14 cellular contexts compared by ENCODE assay signal in genomic region chr1:163471766-163472165, GRCh38.
"Had no signal": no experiment of that assay in that cellular context is flagged by ENCODE, and none has a peak within 500 bp of the region (broad histone marks: within the 10 kb centered on the region; RNA-seq: fewer than 3 reads in every experiment).

No MANE protein-coding gene starts in this region.

- H3K27ac Mint-ChIP-seq: activated CD8-positive, alpha-beta memory T cell treated with anti-CD3 and anti-CD28 coated beads, Interleukin-2, amount 10 ng/mL, durations not matched to agents 7 days and 5 days; activated naive CD4-positive, alpha-beta T cell treated with anti-CD3 and anti-CD28 coated beads for 36 hours; activated T-helper 2 cell treated with anti-CD3 and anti-CD28 coated beads, Interferon-gamma antibody, Interleukin-2, Interleukin-4, amounts not matched to agents 10 μg/mL and 5 μg/mL and 100 μg/mL, durations not matched to agents 14 hours and 24 hours and 36 hours; natural killer cell treated with Interleukin-12 subunit alpha and Interleukin-12 subunit beta and Interleukin-15 and Interleukin-18, amount 100 ng/mL, for 72 hours; stimulated activated naive CD8-positive, alpha-beta T cell treated with anti-CD3 and anti-CD28 coated beads, Interleukin-15, amount 100 ng/mL, for 72 hours had no signal

- H3K27ac ChIP-seq: esophagus muscularis mucosa, psoas muscle, right lobe of liver, upper lobe of left lung had no signal

- H3K4me1 Mint-ChIP-seq: activated CD8-positive, alpha-beta memory T cell treated with anti-CD3 and anti-CD28 coated beads, Interleukin-2, amount 10 ng/mL, durations not matched to agents 7 days and 5 days; stimulated activated naive CD8-positive, alpha-beta T cell treated with anti-CD3 and anti-CD28 coated beads, Interleukin-15, amount 100 ng/mL, for 72 hours had no signal

- H3K36me3 ChIP-seq: esophagus muscularis mucosa, right lobe of liver, upper lobe of left lung had no signal

- H3K36me3 Mint-ChIP-seq: activated CD8-positive, alpha-beta memory T cell treated with anti-CD3 and anti-CD28 coated beads, Interleukin-2, amount 10 ng/mL, durations not matched to agents 7 days and 5 days; natural killer cell treated with Interleukin-12 subunit alpha and Interleukin-12 subunit beta and Interleukin-15 and Interleukin-18, amount 100 ng/mL, for 72 hours had no signal

- DNase-seq: activated CD4-positive, alpha-beta T cell treated with anti-CD3 and anti-CD28 coated beads, Interleukin-2, amount 50 U/mL, for 48 hours; activated CD8-positive, alpha-beta memory T cell treated with anti-CD3 and anti-CD28 coated beads, Interleukin-2, amount 10 ng/mL, durations not matched to agents 7 days and 5 days; activated naive CD4-positive, alpha-beta T cell treated with anti-CD3 and anti-CD28 coated beads for 36 hours; activated T-cell treated with anti-CD3 and anti-CD28 coated beads, Interleukin-2, amount 50 U/mL, for 1 hour; islet precursor cell; mesendoderm; psoas muscle; right lobe of liver; stimulated activated CD4-positive, alpha-beta T cell treated with anti-CD3 and anti-CD28 coated beads, Interleukin-1b, Interleukin-23, amount 100 ng/mL, for 48 hours; stimulated activated naive CD8-positive, alpha-beta T cell treated with anti-CD3 and anti-CD28 coated beads, Interleukin-15, amount 100 ng/mL, for 72 hours; upper lobe of left lung had no signal

- H3K27me3 Mint-ChIP-seq: activated CD8-positive, alpha-beta memory T cell treated with anti-CD3 and anti-CD28 coated beads, Interleukin-2, amount 10 ng/mL, durations not matched to agents 7 days and 5 days; stimulated activated naive CD8-positive, alpha-beta T cell treated with anti-CD3 and anti-CD28 coated beads, Interleukin-15, amount 100 ng/mL, for 72 hours had no signal

- ATAC-seq: activated CD8-positive, alpha-beta memory T cell treated with anti-CD3 and anti-CD28 coated beads, Interleukin-2, amount 10 ng/mL, durations not matched to agents 7 days and 5 days; natural killer cell treated with Interleukin-12 subunit alpha and Interleukin-12 subunit beta and Interleukin-15 and Interleukin-18, amount 100 ng/mL, for 72 hours; psoas muscle; right lobe of liver; stimulated activated naive CD8-positive, alpha-beta T cell treated with anti-CD3 and anti-CD28 coated beads, Interleukin-15, amount 100 ng/mL, for 72 hours had no signal

- H3K4me1 ChIP-seq: psoas muscle, right lobe of liver, upper lobe of left lung had no signal

- H3K27me3 ChIP-seq: esophagus muscularis mucosa, right lobe of liver, upper lobe of left lung had no signal

- H3K9me3 Mint-ChIP-seq: activated T-helper 2 cell treated with anti-CD3 and anti-CD28 coated beads, Interferon-gamma antibody, Interleukin-2, Interleukin-4, amounts not matched to agents 10 μg/mL and 5 μg/mL and 100 μg/mL, durations not matched to agents 14 hours and 24 hours and 36 hours; stimulated activated naive CD8-positive, alpha-beta T cell treated with anti-CD3 and anti-CD28 coated beads, Interleukin-15, amount 100 ng/mL, for 72 hours had no signal

- H3K4me3 ChIP-seq: psoas muscle, right lobe of liver, upper lobe of left lung had no signal

- H3K4me3 Mint-ChIP-seq: activated CD8-positive, alpha-beta memory T cell treated with anti-CD3 and anti-CD28 coated beads, Interleukin-2, amount 10 ng/mL, durations not matched to agents 7 days and 5 days; activated naive CD4-positive, alpha-beta T cell treated with anti-CD3 and anti-CD28 coated beads for 36 hours; natural killer cell treated with Interleukin-12 subunit alpha and Interleukin-12 subunit beta and Interleukin-15 and Interleukin-18, amount 100 ng/mL, for 72 hours; stimulated activated naive CD8-positive, alpha-beta T cell treated with anti-CD3 and anti-CD28 coated beads, Interleukin-15, amount 100 ng/mL, for 72 hours had no signal

- H3K9me3 ChIP-seq: esophagus muscularis mucosa, psoas muscle, right lobe of liver, upper lobe of left lung had no signal
